In genomic region chr2:95346236-95346737, GRCh38 we compare ENCODE assay signal across 1 cellular context.
TF ChIP-seq lines count a peak whose summit lies in the region.

No MANE protein-coding gene starts in this region.

TF ChIP-seq in HepG2, 621 proteins besides CTCF, POLR2A, EP300 and RAD21 (continued from another document):
- TF ChIP-seq PATZ1 (CRISPR knock-in tag; IDR thresholded peaks at IDR 0.05) (peak; percentile 36; the same call in 1 of the 2 replicates), ZNF747 (CRISPR knock-in tag; IDR thresholded peaks at IDR 0.05; ENCODE audit: borderline replicate concordance) (no peak), BCL6 (CRISPR knock-in tag; IDR thresholded peaks at IDR 0.05) (no peak), ZNF670 (CRISPR knock-in tag; IDR thresholded peaks at IDR 0.05; ENCODE audit: borderline replicate concordance) (no peak)
- TF ChIP-seq, protein P1, sequence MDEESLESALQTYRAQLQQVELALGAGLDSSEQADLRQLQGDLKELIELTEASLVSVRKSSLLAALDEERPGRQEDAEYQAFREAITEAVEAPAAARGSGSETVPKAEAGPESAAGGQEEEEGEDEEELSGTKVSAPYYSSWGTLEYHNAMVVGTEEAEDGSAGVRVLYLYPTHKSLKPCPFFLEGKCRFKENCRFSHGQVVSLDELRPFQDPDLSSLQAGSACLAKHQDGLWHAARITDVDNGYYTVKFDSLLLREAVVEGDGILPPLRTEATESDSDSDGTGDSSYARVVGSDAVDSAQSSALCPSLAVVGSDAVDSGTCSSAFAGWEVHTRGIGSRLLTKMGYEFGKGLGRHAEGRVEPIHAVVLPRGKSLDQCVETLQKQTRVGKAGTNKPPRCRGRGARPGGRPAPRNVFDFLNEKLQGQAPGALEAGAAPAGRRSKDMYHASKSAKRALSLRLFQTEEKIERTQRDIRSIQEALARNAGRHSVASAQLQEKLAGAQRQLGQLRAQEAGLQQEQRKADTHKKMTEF (CRISPR knock-in tag; IDR thresholded peaks at IDR 0.05), result no peak
